9 cellular contexts compared by ENCODE assay signal in the genomic region with DNA sequence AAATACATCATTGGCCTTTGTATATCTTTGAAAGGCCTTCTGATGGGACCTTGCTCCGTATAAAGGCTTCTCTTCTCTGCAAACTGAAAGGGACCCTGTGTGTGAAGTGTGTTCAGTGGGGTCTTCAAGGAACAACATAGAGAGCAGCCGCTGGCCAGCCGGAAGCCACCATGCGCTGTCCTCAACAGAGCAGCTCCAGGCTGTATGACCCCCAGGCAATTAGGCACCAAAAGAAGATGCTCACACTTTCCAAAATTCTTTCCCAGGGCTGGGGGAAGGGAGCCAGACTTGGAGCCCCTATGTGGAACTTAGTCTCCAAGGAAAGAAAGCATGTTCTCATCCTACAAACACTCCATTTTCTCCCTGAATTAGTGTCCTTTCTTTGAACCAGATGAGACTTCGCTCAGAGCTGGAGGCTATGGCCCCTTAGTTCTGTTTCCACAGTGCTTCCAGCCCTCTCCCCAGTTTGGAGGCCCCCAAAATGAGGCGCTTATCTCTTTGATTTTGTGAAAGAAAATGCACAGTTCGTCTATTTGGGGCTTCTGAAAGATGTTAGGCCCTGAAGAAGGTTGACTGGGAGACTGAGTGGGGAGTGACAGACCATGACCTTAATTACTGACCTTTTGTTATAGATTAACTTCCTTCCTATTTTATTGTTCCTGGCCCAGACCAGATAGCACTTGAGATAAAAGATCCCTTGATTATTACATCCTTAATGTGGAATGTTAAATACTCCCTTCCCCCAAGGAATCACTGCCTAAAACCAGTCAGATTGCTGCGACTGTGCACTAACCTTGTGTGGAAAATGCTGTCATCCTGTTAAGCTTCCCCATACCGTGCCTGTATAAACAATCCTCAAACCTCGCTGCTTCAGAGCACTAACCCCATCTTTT.
DNase-seq lines count a peak whose midpoint lies in the region; ATAC-seq and TF ChIP-seq lines count a peak whose summit lies in the region.
"Had no signal": no experiment of that assay in that cellular context is flagged by ENCODE, and none has a peak within 500 bp of the region (broad histone marks: within the 10 kb centered on the region; RNA-seq: fewer than 3 reads in every experiment).

No MANE protein-coding gene starts in this region.

- peak; percentile 40 for DNase-seq in HK-2 (ENCODE audit: unreplicated experiment)
- DNase-seq in activated B cell treated with CpG ODN at 0.5 μM for 24 hours: no peak
- DNase-seq in iris pigment epithelial cell (ENCODE audit: low read depth): peak; percentile 70
- DNase-seq in stimulated activated naive B cell treated with anti-CD40 and anti-IgM and Interleukin-4, amounts not matched to agents 10 μg/mL and 1 μg/mL and 100 μg/mL, for 72 hours: no peak
- DNase-seq in ureter (ENCODE audit: low spot score): no peak
- DNase-seq: activated CD8-positive, alpha-beta T cell treated with anti-CD3 and anti-CD28 coated beads, Interleukin-2, amount 10 ng/mL, durations not matched to agents 7 days and 5 days; NCI-H1092 had no signal

- H3K36me3 Mint-ChIP-seq in activated B cell treated with CpG ODN at 0.5 μM for 24 hours (ENCODE audit: low read depth): peaks cover 3% of the 10 kb centered on the region
- peaks cover 4 to 11% of the 10 kb centered on the region in 2 donors for H3K36me3 Mint-ChIP-seq in stimulated activated naive B cell treated with anti-CD40 and anti-IgM and Interleukin-4, amounts not matched to agents 10 μg/mL and 1 μg/mL and 100 μg/mL, for 72 hours

- no peaks in the 10 kb centered on the region for H3K27me3 Mint-ChIP-seq in activated B cell treated with CpG ODN at 0.5 μM for 24 hours
- no peaks in the 10 kb centered on the region for H3K27me3 Mint-ChIP-seq in stimulated activated naive B cell treated with anti-CD40 and anti-IgM and Interleukin-4, amounts not matched to agents 10 μg/mL and 1 μg/mL and 100 μg/mL, for 72 hours

- intact Hi-C loops in activated B cell treated with CpG ODN at 0.5 μM for 24 hours (cut with micrococcal nuclease): loop anchor here (5.0 kb wide), 1 partner anchor 544 kb away; a partner anchor contains a TSS

- ATAC-seq in activated B cell treated with CpG ODN at 0.5 μM for 24 hours (ENCODE audit: low read depth) (no peak), HG02610 (IDR thresholded peaks at IDR 0.05; ENCODE audit: unreplicated experiment) (no peak), HG03565 (IDR thresholded peaks at IDR 0.05; ENCODE audit: unreplicated experiment) (no peak)
- peak; percentile 26 to 31 for ATAC-seq in stimulated activated naive B cell treated with anti-CD40 and anti-IgM and Interleukin-4, amounts not matched to agents 10 μg/mL and 1 μg/mL and 100 μg/mL, for 72 hours (replicated peaks)
- ATAC-seq: activated CD8-positive, alpha-beta T cell treated with anti-CD3 and anti-CD28 coated beads, Interleukin-2, amount 10 ng/mL, durations not matched to agents 7 days and 5 days had no signal

- H3K27ac Mint-ChIP-seq in activated B cell treated with CpG ODN at 0.5 μM for 24 hours: peak overlapping the region; percentile 99
- peak overlapping the region; percentile 95 for H3K27ac Mint-ChIP-seq in stimulated activated naive B cell treated with anti-CD40 and anti-IgM and Interleukin-4, amounts not matched to agents 10 μg/mL and 1 μg/mL and 100 μg/mL, for 72 hours
- H3K27ac Mint-ChIP-seq: activated CD8-positive, alpha-beta T cell treated with anti-CD3 and anti-CD28 coated beads, Interleukin-2, amount 10 ng/mL, durations not matched to agents 7 days and 5 days had no signal

- H3K9me3 Mint-ChIP-seq in activated B cell treated with CpG ODN at 0.5 μM for 24 hours: no peaks in the 10 kb centered on the region
- H3K9me3 Mint-ChIP-seq in stimulated activated naive B cell treated with anti-CD40 and anti-IgM and Interleukin-4, amounts not matched to agents 10 μg/mL and 1 μg/mL and 100 μg/mL, for 72 hours: no peaks in the 10 kb centered on the region

- peaks cover 50% of the 10 kb centered on the region for H3K4me1 Mint-ChIP-seq in activated B cell treated with CpG ODN at 0.5 μM for 24 hours
- H3K4me1 Mint-ChIP-seq in stimulated activated naive B cell treated with anti-CD40 and anti-IgM and Interleukin-4, amounts not matched to agents 10 μg/mL and 1 μg/mL and 100 μg/mL, for 72 hours: peaks cover 31 to 47% of the 10 kb centered on the region in 2 donors

- TF ChIP-seq CTCF in activated B cell treated with CpG ODN at 0.5 μM for 24 hours (IDR thresholded peaks at IDR 0.05): no peak

- POLR2A ChIA-PET in activated B cell treated with CpG ODN at 0.5 μM for 24 hours (lab: Charles Lee): interaction anchor here (0.6 to 3.7 kb wide), 8 partner anchors 19 to 681 kb away, joined by 3 to 20 read pairs (median 6); a partner anchor contains a TSS

- CTCF ChIA-PET in activated B cell treated with CpG ODN at 0.5 μM for 24 hours (lab: Charles Lee): interaction anchor here (1.2 to 1.4 kb wide), 2 partner anchors 37 to 41 kb away, joined by 3 to 4 read pairs; no protein-coding TSS in a partner anchor

- peak overlapping the region; percentile 19 for H3K4me3 Mint-ChIP-seq in activated B cell treated with CpG ODN at 0.5 μM for 24 hours
- peak overlapping the region; percentile 59 to 61 for H3K4me3 Mint-ChIP-seq in stimulated activated naive B cell treated with anti-CD40 and anti-IgM and Interleukin-4, amounts not matched to agents 10 μg/mL and 1 μg/mL and 100 μg/mL, for 72 hours
- H3K4me3 Mint-ChIP-seq: activated CD8-positive, alpha-beta T cell treated with anti-CD3 and anti-CD28 coated beads, Interleukin-2, amount 10 ng/mL, durations not matched to agents 7 days and 5 days had no signal

Comparison
In these comparisons a context has a peak if more than half of its experiments do, and no peak if none do; other contexts are left out.
1. DNase-seq: peak in HK-2 (single experiment) and iris pigment epithelial cell (single experiment); none in activated B cell treated with CpG ODN at 0.5 μM for 24 hours (single experiment), stimulated activated naive B cell treated with anti-CD40 and anti-IgM and Interleukin-4, amounts not matched to agents 10 μg/mL and 1 μg/mL and 100 μg/mL, for 72 hours (single experiment) and ureter (single experiment).
2. ATAC-seq: peak in stimulated activated naive B cell treated with anti-CD40 and anti-IgM and Interleukin-4, amounts not matched to agents 10 μg/mL and 1 μg/mL and 100 μg/mL, for 72 hours (2 of 2); none in activated B cell treated with CpG ODN at 0.5 μM for 24 hours (single experiment), HG02610 (single experiment) and HG03565 (single experiment).